ENCODE assay signal across 20 cellular contexts in genomic region chr1:97014426-97014825, GRCh38.
"Had no signal": no experiment of that assay in that cellular context is flagged by ENCODE, and none has a peak within 500 bp of the region (broad histone marks: within the 10 kb centered on the region; RNA-seq: fewer than 3 reads in every experiment).

No MANE protein-coding gene starts in this region.

- H3K4me2 ChIP-seq: smooth muscle cell had no signal

- H3K4me1 ChIP-seq: esophagus muscularis mucosa, left lung, suprapubic skin, thyroid gland, upper lobe of left lung, uterus had no signal

- H3K27me3 ChIP-seq: esophagus muscularis mucosa, gastrocnemius medialis, left lung, neutrophil, suprapubic skin, thyroid gland, upper lobe of left lung, uterus had no signal

- DNase-seq: effector memory CD4-positive, alpha-beta T cell; gastrocnemius medialis; glutamatergic neuron; immature natural killer cell; left lung; mesendoderm; naive B cell; posterior cingulate gyrus; stimulated activated CD4-positive, alpha-beta T cell treated with anti-CD3 and anti-CD28 coated beads, Interleukin-2, amount 100 ng/mL, for 48 hours; stimulated activated naive CD8-positive, alpha-beta T cell treated with anti-CD3 and anti-CD28 coated beads, Interleukin-15, Interleukin-2, amounts not matched to agents 100 U/mL and 50 U/mL, for 24 hours; thyroid gland; upper lobe of left lung; uterus had no signal

- ATAC-seq: gastrocnemius medialis; left lung; stimulated activated naive CD8-positive, alpha-beta T cell treated with anti-CD3 and anti-CD28 coated beads, Interleukin-15, Interleukin-2, amounts not matched to agents 100 U/mL and 50 U/mL, for 24 hours had no signal

- H3K27ac ChIP-seq: epithelial cell of prostate, esophagus muscularis mucosa, gastrocnemius medialis, left lung, neutrophil, suprapubic skin, thyroid gland, upper lobe of left lung, uterus had no signal

- H3K36me3 ChIP-seq: esophagus muscularis mucosa, gastrocnemius medialis, left lung, neutrophil, suprapubic skin, thyroid gland, upper lobe of left lung, uterus had no signal

- FAIRE-seq: endometrium, keratinocyte had no signal

- H3K4me3 ChIP-seq: esophagus muscularis mucosa, gastrocnemius medialis, left lung, smooth muscle cell, suprapubic skin, thyroid gland, upper lobe of left lung, uterus had no signal

- H3K9me3 ChIP-seq: esophagus muscularis mucosa, gastrocnemius medialis, left lung, neutrophil, suprapubic skin, thyroid gland, upper lobe of left lung, uterus had no signal
